ENCODE assay signal across 1 cellular context in the genomic region with DNA sequence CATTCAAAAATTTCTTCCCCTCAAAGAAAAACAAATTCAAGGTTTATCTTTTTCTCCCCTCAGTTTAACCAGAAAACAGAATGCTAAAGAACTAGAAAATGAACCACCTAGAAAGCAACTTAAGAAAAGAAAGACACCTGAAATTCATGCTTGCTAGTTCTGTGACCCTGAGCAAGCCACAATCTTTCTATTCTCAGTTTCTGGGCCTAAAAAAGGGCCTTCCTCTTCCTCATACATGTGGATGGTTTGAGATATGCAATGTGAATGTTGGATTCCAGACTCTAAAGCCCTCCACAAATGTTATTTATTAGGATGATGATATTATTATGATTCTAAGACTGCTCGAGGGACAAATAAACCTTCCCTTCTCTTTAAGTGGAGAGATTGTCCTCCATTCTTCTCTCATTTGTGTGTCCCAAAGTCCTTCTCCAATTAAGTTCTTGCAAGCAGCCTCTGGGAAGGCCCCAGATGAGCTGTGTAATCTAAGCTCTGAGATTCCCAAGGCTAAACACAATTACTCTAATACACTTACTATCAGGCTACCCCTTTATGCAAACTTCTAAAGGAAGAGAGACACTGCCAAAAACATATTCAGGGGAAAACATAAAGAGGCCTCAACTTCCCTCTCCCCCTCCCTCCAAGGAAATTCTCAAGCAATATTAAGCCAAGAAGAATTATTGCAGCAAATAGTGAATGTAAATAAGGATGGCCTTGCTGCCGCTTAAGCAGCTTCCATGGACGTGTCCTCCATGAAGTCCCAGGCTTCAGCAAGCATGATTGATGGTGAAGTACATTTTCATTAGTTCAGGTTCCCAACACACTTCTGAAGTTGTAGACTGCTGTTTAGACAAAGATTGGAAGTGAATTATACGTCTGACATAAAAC.
TF ChIP-seq lines count a peak whose summit lies in the region.

No MANE protein-coding gene starts in this region.

TF ChIP-seq in GM12878, 131 proteins besides CTCF, POLR2A, EP300 and RAD21 (continued from another document):
- no peak for TF ChIP-seq POLR2AphosphoS2 (IDR thresholded peaks at IDR 0.05; ENCODE audit: low read depth, low read length)
- no peak for TF ChIP-seq SUZ12 (IDR thresholded peaks at IDR 0.05; ENCODE audit: unreplicated experiment)
- no peak for TF ChIP-seq SUPT20H (IDR thresholded peaks at IDR 0.05; ENCODE audit: borderline replicate concordance, control insufficient read depth, low read depth, low read length)
- TF ChIP-seq USF2 (IDR thresholded peaks at IDR 0.05; ENCODE audit: borderline replicate concordance, low read depth, low read length), result no peak
- TF ChIP-seq SREBF1 (IDR thresholded peaks at IDR 0.05; ENCODE audit: low read length), result no peak
- 0 out of 2 replicates have a peak, but pooled peaks have one; percentile 49 for TF ChIP-seq TCF12 (IDR thresholded peaks at IDR 0.05; ENCODE audit: low read depth, low read length)
- peak in 1 of 2 experiments; percentile 64; a peak in 1 of 4 replicates for TF ChIP-seq ETV6 (conservative IDR thresholded peaks at IDR 0.05 in 1 of 2, IDR thresholded peaks at IDR 0.05 in 1 of 2; ENCODE audit: borderline replicate concordance in 1 of 2, low read depth in 1 of 2)
- no peak for TF ChIP-seq POU2F2 (IDR thresholded peaks at IDR 0.05; ENCODE audit: borderline replicate concordance, low read depth, low read length)
- TF ChIP-seq E4F1 (IDR thresholded peaks at IDR 0.05; ENCODE audit: borderline replicate concordance, partially characterized antibody), result no peak
- TF ChIP-seq MTA2 (IDR thresholded peaks at IDR 0.05; ENCODE audit: low read depth), result no peak
- peak; percentile 79; the same call in 1 of the 2 replicates for TF ChIP-seq TBL1XR1 (IDR thresholded peaks at IDR 0.05; ENCODE audit: low read depth, low read length)
- peak; percentile 70 to 86 for TF ChIP-seq SRF (IDR thresholded peaks at IDR 0.05; ENCODE audit: low read depth in 2 of 2, low read length in 2 of 2)
- peak; percentile 30 for TF ChIP-seq SP1 (IDR thresholded peaks at IDR 0.05; ENCODE audit: low read depth, low read length)
- TF ChIP-seq CREM (IDR thresholded peaks at IDR 0.05; ENCODE audit: low read depth), result peak; percentile 64; the same call in 1 of the 2 replicates
- TF ChIP-seq ELK1 (IDR thresholded peaks at IDR 0.05; ENCODE audit: low read depth, low read length), result peak; percentile 24; the same call in 1 of the 2 replicates
- peak in 1 of 2 experiments; percentile 37; a peak in 1 of 4 replicates for TF ChIP-seq BHLHE40 (IDR thresholded peaks at IDR 0.05; ENCODE audit: borderline replicate concordance in 1 of 2, low read depth in 2 of 2, low read length in 1 of 2)
- TF ChIP-seq, protein P1, sequence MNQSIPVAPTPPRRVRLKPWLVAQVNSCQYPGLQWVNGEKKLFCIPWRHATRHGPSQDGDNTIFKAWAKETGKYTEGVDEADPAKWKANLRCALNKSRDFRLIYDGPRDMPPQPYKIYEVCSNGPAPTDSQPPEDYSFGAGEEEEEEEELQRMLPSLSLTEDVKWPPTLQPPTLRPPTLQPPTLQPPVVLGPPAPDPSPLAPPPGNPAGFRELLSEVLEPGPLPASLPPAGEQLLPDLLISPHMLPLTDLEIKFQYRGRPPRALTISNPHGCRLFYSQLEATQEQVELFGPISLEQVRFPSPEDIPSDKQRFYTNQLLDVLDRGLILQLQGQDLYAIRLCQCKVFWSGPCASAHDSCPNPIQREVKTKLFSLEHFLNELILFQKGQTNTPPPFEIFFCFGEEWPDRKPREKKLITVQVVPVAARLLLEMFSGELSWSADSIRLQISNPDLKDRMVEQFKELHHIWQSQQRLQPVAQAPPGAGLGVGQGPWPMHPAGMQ (IDR thresholded peaks at IDR 0.05; ENCODE audit: borderline replicate concordance), result no peak
- TF ChIP-seq, protein P2, sequence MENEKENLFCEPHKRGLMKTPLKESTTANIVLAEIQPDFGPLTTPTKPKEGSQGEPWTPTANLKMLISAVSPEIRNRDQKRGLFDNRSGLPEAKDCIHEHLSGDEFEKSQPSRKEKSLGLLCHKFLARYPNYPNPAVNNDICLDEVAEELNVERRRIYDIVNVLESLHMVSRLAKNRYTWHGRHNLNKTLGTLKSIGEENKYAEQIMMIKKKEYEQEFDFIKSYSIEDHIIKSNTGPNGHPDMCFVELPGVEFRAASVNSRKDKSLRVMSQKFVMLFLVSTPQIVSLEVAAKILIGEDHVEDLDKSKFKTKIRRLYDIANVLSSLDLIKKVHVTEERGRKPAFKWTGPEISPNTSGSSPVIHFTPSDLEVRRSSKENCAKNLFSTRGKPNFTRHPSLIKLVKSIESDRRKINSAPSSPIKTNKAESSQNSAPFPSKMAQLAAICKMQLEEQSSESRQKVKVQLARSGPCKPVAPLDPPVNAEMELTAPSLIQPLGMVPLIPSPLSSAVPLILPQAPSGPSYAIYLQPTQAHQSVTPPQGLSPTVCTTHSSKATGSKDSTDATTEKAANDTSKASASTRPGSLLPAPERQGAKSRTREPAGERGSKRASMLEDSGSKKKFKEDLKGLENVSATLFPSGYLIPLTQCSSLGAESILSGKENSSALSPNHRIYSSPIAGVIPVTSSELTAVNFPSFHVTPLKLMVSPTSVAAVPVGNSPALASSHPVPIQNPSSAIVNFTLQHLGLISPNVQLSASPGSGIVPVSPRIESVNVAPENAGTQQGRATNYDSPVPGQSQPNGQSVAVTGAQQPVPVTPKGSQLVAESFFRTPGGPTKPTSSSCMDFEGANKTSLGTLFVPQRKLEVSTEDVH (IDR thresholded peaks at IDR 0.05; ENCODE audit: low read depth, partially characterized antibody), result no peak
- no peak for TF ChIP-seq MYC (IDR thresholded peaks at IDR 0.05; ENCODE audit: insufficient read depth, insufficient read length, insufficient replicate concordance, low read length, severe bottlenecking)
